Comparison of ENCODE assay signal across 8 cellular contexts in the genomic region with DNA sequence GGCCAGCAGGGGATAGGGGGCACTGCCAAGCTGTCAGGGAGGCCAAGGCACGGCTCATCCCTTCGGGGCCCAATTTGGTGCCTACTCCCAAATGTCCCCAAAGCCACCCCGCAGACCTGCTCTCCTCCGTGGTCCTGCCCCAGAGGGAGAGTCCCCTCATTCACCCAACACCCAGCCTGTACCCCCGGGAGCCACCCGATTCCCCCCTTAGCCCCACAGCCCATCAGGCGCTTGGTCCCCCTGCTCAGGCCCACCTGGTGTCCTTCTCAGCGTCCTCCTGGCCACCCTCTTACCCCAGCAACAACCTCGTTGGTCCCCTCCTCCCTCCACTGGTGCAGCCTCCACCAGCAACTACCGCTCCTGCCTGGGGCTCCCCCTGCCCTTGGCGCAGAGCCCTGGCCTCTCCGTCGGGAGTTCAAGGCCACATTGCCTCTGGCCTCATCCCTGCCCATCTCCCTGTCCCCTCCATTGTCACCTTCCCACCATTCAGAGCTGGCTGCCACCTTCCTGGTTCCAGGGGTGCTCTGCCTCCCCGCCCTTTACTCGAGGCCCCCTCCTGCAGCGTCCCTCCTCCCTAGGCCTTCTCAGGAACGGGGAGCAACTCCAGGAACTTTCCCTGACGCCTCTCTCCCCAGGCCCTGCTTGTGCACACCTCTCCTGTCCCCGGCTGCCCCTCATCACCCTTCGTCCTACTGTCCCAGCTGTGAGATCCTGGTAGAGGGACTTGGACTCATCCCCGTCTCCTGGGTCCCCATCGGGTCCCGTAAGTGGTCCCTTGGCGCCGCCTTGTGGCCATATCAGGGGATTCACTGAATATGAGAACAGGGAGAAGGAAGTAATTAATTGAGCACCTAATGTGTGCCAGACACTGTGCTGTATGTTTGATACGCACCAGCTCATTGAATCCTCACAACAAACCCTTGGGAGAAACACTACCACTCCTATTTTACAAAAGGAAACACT.
DNase-seq lines count a peak whose midpoint lies in the region; ATAC-seq and TF ChIP-seq lines count a peak whose summit lies in the region.

No MANE protein-coding gene starts in this region.

- no peaks in the 10 kb centered on the region for H3K36me3 Mint-ChIP-seq in mesothelial cell of epicardium

- no peak overlapping the region for H3K4me3 Mint-ChIP-seq in mesothelial cell of epicardium

- peak; percentile 68 for DNase-seq in GM10266 (ENCODE audit: extremely low spot score)
- DNase-seq in LNCaP clone FGC (ENCODE audit: low read depth) = no peak
- peak; percentile 14 for DNase-seq in activated CD4-positive, CD25-positive, alpha-beta regulatory T cell treated with anti-CD3 and anti-CD28 coated beads, Interleukin-2, amount 50 U/mL, for 16 hours (ENCODE audit: low read depth, low spot score)
- DNase-seq in ecto neural progenitor cell (ENCODE audit: low spot score) = peak; percentile 74
- no peak for DNase-seq in mesothelial cell of epicardium (ENCODE audit: low spot score in 2 of 2, unreplicated experiment in 2 of 2)
- peak; percentile 54 to 62 for DNase-seq in thyroid gland

- H3K27me3 ChIP-seq in thyroid gland = no peaks in the 10 kb centered on the region

- H3K9me3 Mint-ChIP-seq in mesothelial cell of epicardium = no peaks in the 10 kb centered on the region

- TF ChIP-seq CTCF in GM10266 (IDR thresholded peaks at IDR 0.05; ENCODE audit: control insufficient read depth, insufficient read depth, low read depth, missing control alignments) (peak; percentile 62), LNCaP clone FGC (IDR thresholded peaks at IDR 0.05; ENCODE audit: control insufficient read depth, extremely low read depth, insufficient read depth) (peak; percentile 28; the same call in 1 of the 2 replicates), mesothelial cell of epicardium (IDR thresholded peaks at IDR 0.05; ENCODE audit: unreplicated experiment) (peak; percentile 53), thyroid gland (IDR thresholded peaks at IDR 0.05) (peak in 5 of 6 experiments; percentile 19 to 50 (median 43))

- H3K36me3 ChIP-seq in thyroid gland = peaks cover 44 to 50% of the 10 kb centered on the region in 2 donors

- no peak overlapping the region for H3K4me3 ChIP-seq in LNCaP clone FGC (ENCODE audit: low read depth, low read length)
- no peak overlapping the region for H3K4me3 ChIP-seq in thyroid gland (replicated peaks in 1 of 3)

- H3K27ac ChIP-seq in thyroid gland = no peak overlapping the region

- peaks cover 7% of the 10 kb centered on the region for H3K4me1 Mint-ChIP-seq in mesothelial cell of epicardium

- intact Hi-C loops in thyroid gland (cut with DNase I) = no loop called here

- WGBS in thyroid gland, 2 donors = 69 to 72% methylated on average over 23 to 26 of the region's 26 CpGs

- no peak for ATAC-seq in GM19023 (IDR thresholded peaks at IDR 0.05; ENCODE audit: unreplicated experiment)
- ATAC-seq in HG03460 (IDR thresholded peaks at IDR 0.05; ENCODE audit: unreplicated experiment) = no peak

- H3K9me3 ChIP-seq in thyroid gland = no peaks in the 10 kb centered on the region

- TF ChIP-seq POLR2A in thyroid gland (IDR thresholded peaks at IDR 0.05) = no peak

- no peak overlapping the region for H3K27ac Mint-ChIP-seq in mesothelial cell of epicardium

- peaks cover 4% of the 10 kb centered on the region for H3K27me3 Mint-ChIP-seq in mesothelial cell of epicardium (ENCODE audit: low read depth)

- H3K4me1 ChIP-seq in thyroid gland = peaks cover 4 to 14% of the 10 kb centered on the region in 2 donors

Comparison
In these comparisons a context has a peak if more than half of its experiments do, and no peak if none do; other contexts are left out.
1. DNase-seq: peak in GM10266 (single experiment), activated CD4-positive, CD25-positive, alpha-beta regulatory T cell treated with anti-CD3 and anti-CD28 coated beads, Interleukin-2, amount 50 U/mL, for 16 hours (single experiment), ecto neural progenitor cell (single experiment) and thyroid gland (2 of 2); none in LNCaP clone FGC (single experiment) and mesothelial cell of epicardium (0 of 2).
2. Peak in every context shown above with its lines, with median percentiles within 50 percentile points of each other: CTCF ChIP-seq.